1 cellular context compared by ENCODE assay signal in genomic region chr9:31393240-31393639, GRCh38.
TF ChIP-seq lines count a peak whose summit lies in the region.

No MANE protein-coding gene starts in this region.

TF ChIP-seq in SK-N-SH, 30 proteins besides CTCF, POLR2A, EP300 and RAD21 (continued from another document):
- TF ChIP-seq REST (IDR thresholded peaks at IDR 0.05; ENCODE audit: low read depth, low read length) (no peak), GATA2 (CRISPR knock-in tag; IDR thresholded peaks at IDR 0.05) (no peak), SMC3 (IDR thresholded peaks at IDR 0.05; ENCODE audit: low read depth, low read length) (no peak), USF1 (IDR thresholded peaks at IDR 0.05; ENCODE audit: borderline replicate concordance, low read depth) (no peak), IRF3 (IDR thresholded peaks at IDR 0.05; ENCODE audit: low read depth, low read length) (no peak), TCF12 (IDR thresholded peaks at IDR 0.05) (no peak), FOXM1 (IDR thresholded peaks at IDR 0.05; ENCODE audit: low read depth) (no peak), SIN3A (IDR thresholded peaks at IDR 0.05; ENCODE audit: borderline replicate concordance, low read depth, low read length) (no peak), RXRA (IDR thresholded peaks at IDR 0.05; ENCODE audit: borderline replicate concordance, low read depth) (no peak), CHD2 (IDR thresholded peaks at IDR 0.05; ENCODE audit: low read length, partially characterized antibody) (no peak), USF2 (IDR thresholded peaks at IDR 0.05; ENCODE audit: borderline replicate concordance, low read depth, low read length) (no peak), TEAD4 (IDR thresholded peaks at IDR 0.05; ENCODE audit: borderline replicate concordance, insufficient read depth) (no peak)
